ENCODE assay signal across 18 cellular contexts in the genomic region with DNA sequence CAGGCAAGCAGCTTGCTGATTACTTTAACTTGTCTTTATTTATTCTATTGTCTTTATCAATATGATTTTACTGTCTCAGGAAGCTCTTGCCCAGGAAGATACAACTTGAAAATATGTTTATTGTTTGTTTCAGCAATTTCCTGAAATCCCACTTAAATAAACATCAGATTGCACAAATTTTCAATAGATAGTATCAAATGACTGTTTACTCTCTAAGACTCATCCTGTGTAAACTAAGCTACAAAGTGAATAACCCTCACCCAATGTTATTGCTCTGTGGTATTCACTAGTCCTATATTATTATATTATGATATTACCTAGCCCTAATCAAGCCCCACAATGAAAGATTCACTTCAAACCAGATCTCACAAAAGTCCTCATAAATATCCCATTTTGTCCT.
DNase-seq lines count a peak whose midpoint lies in the region; ATAC-seq, FAIRE-seq and TF ChIP-seq lines count a peak whose summit lies in the region.
"Had no signal": no experiment of that assay in that cellular context is flagged by ENCODE, and none has a peak within 500 bp of the region (broad histone marks: within the 10 kb centered on the region; RNA-seq: fewer than 3 reads in every experiment).

No MANE protein-coding gene starts in this region.

- intact Hi-C loops in PC-3 (cut with micrococcal nuclease) = no loop called here

- peaks cover 18% of the 10 kb centered on the region; the same call in 1 of the 2 replicates for H3K27me3 ChIP-seq in PC-3 (ENCODE audit: low read length)
- H3K27me3 ChIP-seq in gastroesophageal sphincter = no peaks in the 10 kb centered on the region

- H3K9me3 ChIP-seq in A549 = no peaks in the 10 kb centered on the region
- no peaks in the 10 kb centered on the region for H3K9me3 ChIP-seq in PC-3 (ENCODE audit: low read length)
- H3K9me3 ChIP-seq in gastroesophageal sphincter = no peaks in the 10 kb centered on the region
- H3K9me3 ChIP-seq: HAP-1 had no signal

- BruUV-seq in PC-3 (replicated peaks; lab: Mats Ljungman, UMichigan) = no TSS peak

- CTCF ChIA-PET in A549 (lab: Yijun Ruan, JAX) = interaction anchor here (1.2 kb wide), 1 partner anchor 105 kb away, joined by 3 read pairs; no protein-coding TSS in a partner anchor
- CTCF ChIA-PET in PC-3 (lab: Charles Lee) = no interaction called here

- no peak overlapping the region for H3K27ac ChIP-seq in A549
- no peak overlapping the region for H3K27ac ChIP-seq in PC-3 (ENCODE audit: low read length)
- no peak overlapping the region for H3K27ac ChIP-seq in gastroesophageal sphincter
- H3K27ac ChIP-seq: GM23248, KMS-11 had no signal

- TF ChIP-seq CTCF in A549 (IDR thresholded peaks at IDR 0.05) (no peak), PC-3 (conservative IDR thresholded peaks at IDR 0.05; ENCODE audit: low read depth, low read length) (no peak), fibroblast of villous mesenchyme (IDR thresholded peaks at IDR 0.05; ENCODE audit: insufficient read depth, low read depth, low read length) (no peak), gastroesophageal sphincter (IDR thresholded peaks at IDR 0.05) (no peak)

- no peaks in the 10 kb centered on the region for H3K36me3 ChIP-seq in PC-3 (ENCODE audit: low read depth, low read length)
- no peaks in the 10 kb centered on the region for H3K36me3 ChIP-seq in gastroesophageal sphincter
- H3K36me3 ChIP-seq: HAP-1 had no signal

- H3K79me2 ChIP-seq in PC-3 (ENCODE audit: low read length) = no peaks in the 10 kb centered on the region

- TF ChIP-seq RAD21 in A549 (conservative IDR thresholded peaks at IDR 0.05 in 1 of 2, IDR thresholded peaks at IDR 0.05 in 1 of 2) = no peak

- no peak for DNase-seq in A549 (ENCODE audit: low read depth in 1 of 2, low spot score in 1 of 2)
- DNase-seq in DMS53 (lab: John Stamatoyannopoulos, UW) = peak; percentile 84
- DNase-seq in PC-3 = peak; percentile 35
- peak; percentile 47 for DNase-seq in fibroblast of villous mesenchyme (ENCODE audit: low read depth)
- DNase-seq in activated CD8-positive, alpha-beta memory T cell treated with anti-CD3 and anti-CD28 coated beads, Interleukin-2, amount 50 U/mL, for 48 hours = no peak
- DNase-seq: AML-193; CD4-positive, alpha-beta memory T cell; DMS153; DND-41; EL; GM23248; HFFc6 had no signal

- TF ChIP-seq POLR2A in A549 (IDR thresholded peaks at IDR 0.05; ENCODE audit: low read length) (no peak), gastroesophageal sphincter (IDR thresholded peaks at IDR 0.05) (no peak)

- no peak overlapping the region for H2AFZ ChIP-seq in PC-3 (ENCODE audit: low read length)
- H2AFZ ChIP-seq: GM23248 had no signal

- H3K9me2 ChIP-seq in PC-3 (replicated peaks; ENCODE audit: low read length) = no peaks in the 10 kb centered on the region

- POLR2A ChIA-PET in A549 (lab: Yijun Ruan, JAX) (no interaction called here), PC-3 (lab: Charles Lee; ENCODE audit: unreplicated experiment) (no interaction called here)

- FAIRE-seq in A549 (lab: Jason Lieb, UNC) = no peak
- FAIRE-seq: GM12878, GM19239 had no signal

- H3K4me2 ChIP-seq in A549 (no peak overlapping the region), PC-3 (ENCODE audit: low read length) (no peak overlapping the region)
- H3K4me2 ChIP-seq: KMS-11 had no signal

- TF ChIP-seq EP300 in A549 (IDR thresholded peaks at IDR 0.05) (no peak), gastroesophageal sphincter (IDR thresholded peaks at IDR 0.05) (no peak)

- H3K4me1 ChIP-seq in A549 (peaks cover 4% of the 10 kb centered on the region; the same call in 1 of the 3 replicates), PC-3 (ENCODE audit: insufficient read depth, low read length) (peaks cover 9% of the 10 kb centered on the region), gastroesophageal sphincter (no peaks in the 10 kb centered on the region)
- H3K4me1 ChIP-seq: HAP-1 had no signal

- H3K4me3 ChIP-seq in A549 (no peak overlapping the region), PC-3 (ENCODE audit: low read length) (no peak overlapping the region), fibroblast of villous mesenchyme (ENCODE audit: low read depth, low read length) (no peak overlapping the region), gastroesophageal sphincter (no peak overlapping the region)
- H3K4me3 ChIP-seq: GM12878, GM23248, HAP-1 had no signal

- no peaks in the 10 kb centered on the region for H3F3A ChIP-seq in PC-3 (ENCODE audit: low read length, unreplicated experiment)

- no peak overlapping the region for H3K9ac ChIP-seq in PC-3 (ENCODE audit: low read length)
- H3K9ac ChIP-seq: GM23248, KMS-11 had no signal

- no peaks in the 10 kb centered on the region for H4K20me1 ChIP-seq in PC-3 (ENCODE audit: low read length)

- ATAC-seq in A549 (peak in 1 of 2 experiments; percentile 43; a peak in 1 of 6 replicates), PC-3 (peak; percentile 77), gastroesophageal sphincter (no peak), GM21529 (IDR thresholded peaks at IDR 0.05; ENCODE audit: unreplicated experiment) (no peak)
- ATAC-seq: GM12878 had no signal

TF ChIP-seq in A549, 52 proteins besides CTCF, POLR2A, EP300 and RAD21:
- TF ChIP-seq GATA3 (IDR thresholded peaks at IDR 0.05; ENCODE audit: borderline replicate concordance) = peak; percentile 62
- no peak for TF ChIP-seq FOSL2 (IDR thresholded peaks at IDR 0.05)
- TF ChIP-seq FOSL2 (CRISPR knock-in tag; IDR thresholded peaks at IDR 0.05) = 0 out of 2 replicates have a peak, but pooled peaks have one; percentile 31
- TF ChIP-seq, protein P1, sequence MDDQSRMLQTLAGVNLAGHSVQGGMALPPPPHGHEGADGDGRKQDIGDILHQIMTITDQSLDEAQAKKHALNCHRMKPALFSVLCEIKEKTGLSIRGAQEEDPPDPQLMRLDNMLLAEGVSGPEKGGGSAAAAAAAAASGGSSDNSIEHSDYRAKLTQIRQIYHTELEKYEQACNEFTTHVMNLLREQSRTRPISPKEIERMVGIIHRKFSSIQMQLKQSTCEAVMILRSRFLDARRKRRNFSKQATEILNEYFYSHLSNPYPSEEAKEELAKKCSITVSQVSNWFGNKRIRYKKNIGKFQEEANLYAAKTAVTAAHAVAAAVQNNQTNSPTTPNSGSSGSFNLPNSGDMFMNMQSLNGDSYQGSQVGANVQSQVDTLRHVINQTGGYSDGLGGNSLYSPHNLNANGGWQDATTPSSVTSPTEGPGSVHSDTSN (IDR thresholded peaks at IDR 0.05) = no peak
- peak; percentile 40; the same call in 1 of the 2 replicates for TF ChIP-seq JUNB (IDR thresholded peaks at IDR 0.05)
- TF ChIP-seq CEBPB (IDR thresholded peaks at IDR 0.05) = peak; percentile 18 to 23; a peak in 1 of 4 replicates

Comparison
In these comparisons a context has a peak if more than half of its experiments do, and no peak if none do; other contexts are left out.
1. DNase-seq: peak in DMS53 (single experiment), PC-3 (single experiment) and fibroblast of villous mesenchyme (single experiment); none in A549 (0 of 2) and activated CD8-positive, alpha-beta memory T cell treated with anti-CD3 and anti-CD28 coated beads, Interleukin-2, amount 50 U/mL, for 48 hours (single experiment).